ENCODE assay signal across 1 cellular context in the genomic region with DNA sequence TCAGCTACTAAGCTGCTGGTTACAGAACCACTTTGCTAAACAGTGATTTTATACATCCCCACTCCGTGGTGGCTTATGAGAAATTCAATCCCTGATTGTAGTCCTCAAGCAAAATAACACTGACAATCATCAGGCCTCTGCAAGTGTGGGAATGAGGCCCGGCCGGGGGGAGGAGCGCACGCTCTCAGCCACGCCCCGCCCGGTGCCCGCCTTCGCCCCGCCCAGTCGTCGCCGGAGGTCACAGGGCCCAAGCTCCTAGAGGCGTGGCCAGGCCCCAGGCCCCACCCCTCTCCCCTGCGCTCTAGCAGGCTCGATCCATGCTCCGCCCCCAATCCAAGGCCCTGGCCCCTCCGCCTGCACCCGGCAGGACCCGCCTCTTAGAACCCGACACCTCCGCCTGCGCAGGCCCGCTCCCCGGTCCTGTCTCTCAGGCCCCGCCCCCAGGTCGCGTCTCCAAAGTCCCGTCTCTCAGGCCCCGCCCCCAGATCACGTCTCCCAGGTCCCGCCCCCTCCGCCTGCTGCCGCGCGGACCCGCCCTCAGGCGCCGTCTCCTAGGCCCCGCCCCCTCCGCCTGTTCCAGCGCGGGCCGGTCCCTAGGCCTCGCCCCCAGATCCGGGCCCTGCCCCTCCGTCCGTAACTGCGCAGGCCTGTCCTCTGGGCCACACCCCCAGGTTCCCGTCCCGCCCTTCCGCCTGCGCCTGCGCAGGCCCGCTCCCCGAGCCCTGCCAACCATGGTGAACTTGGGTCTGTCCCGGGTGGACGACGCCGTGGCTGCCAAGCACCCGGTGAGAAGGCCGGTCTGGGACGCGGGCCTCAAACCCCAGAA.
TF ChIP-seq lines count a peak whose summit lies in the region.

A gene (plus strand): TSS at position 705 of the 826 bp plus-strand sequence. CDS start 27 bp downstream, at position 732.

TF ChIP-seq in HepG2, 621 proteins besides CTCF, POLR2A, EP300 and RAD21 (continued from another document and continues in another):
- TF ChIP-seq, protein P1, sequence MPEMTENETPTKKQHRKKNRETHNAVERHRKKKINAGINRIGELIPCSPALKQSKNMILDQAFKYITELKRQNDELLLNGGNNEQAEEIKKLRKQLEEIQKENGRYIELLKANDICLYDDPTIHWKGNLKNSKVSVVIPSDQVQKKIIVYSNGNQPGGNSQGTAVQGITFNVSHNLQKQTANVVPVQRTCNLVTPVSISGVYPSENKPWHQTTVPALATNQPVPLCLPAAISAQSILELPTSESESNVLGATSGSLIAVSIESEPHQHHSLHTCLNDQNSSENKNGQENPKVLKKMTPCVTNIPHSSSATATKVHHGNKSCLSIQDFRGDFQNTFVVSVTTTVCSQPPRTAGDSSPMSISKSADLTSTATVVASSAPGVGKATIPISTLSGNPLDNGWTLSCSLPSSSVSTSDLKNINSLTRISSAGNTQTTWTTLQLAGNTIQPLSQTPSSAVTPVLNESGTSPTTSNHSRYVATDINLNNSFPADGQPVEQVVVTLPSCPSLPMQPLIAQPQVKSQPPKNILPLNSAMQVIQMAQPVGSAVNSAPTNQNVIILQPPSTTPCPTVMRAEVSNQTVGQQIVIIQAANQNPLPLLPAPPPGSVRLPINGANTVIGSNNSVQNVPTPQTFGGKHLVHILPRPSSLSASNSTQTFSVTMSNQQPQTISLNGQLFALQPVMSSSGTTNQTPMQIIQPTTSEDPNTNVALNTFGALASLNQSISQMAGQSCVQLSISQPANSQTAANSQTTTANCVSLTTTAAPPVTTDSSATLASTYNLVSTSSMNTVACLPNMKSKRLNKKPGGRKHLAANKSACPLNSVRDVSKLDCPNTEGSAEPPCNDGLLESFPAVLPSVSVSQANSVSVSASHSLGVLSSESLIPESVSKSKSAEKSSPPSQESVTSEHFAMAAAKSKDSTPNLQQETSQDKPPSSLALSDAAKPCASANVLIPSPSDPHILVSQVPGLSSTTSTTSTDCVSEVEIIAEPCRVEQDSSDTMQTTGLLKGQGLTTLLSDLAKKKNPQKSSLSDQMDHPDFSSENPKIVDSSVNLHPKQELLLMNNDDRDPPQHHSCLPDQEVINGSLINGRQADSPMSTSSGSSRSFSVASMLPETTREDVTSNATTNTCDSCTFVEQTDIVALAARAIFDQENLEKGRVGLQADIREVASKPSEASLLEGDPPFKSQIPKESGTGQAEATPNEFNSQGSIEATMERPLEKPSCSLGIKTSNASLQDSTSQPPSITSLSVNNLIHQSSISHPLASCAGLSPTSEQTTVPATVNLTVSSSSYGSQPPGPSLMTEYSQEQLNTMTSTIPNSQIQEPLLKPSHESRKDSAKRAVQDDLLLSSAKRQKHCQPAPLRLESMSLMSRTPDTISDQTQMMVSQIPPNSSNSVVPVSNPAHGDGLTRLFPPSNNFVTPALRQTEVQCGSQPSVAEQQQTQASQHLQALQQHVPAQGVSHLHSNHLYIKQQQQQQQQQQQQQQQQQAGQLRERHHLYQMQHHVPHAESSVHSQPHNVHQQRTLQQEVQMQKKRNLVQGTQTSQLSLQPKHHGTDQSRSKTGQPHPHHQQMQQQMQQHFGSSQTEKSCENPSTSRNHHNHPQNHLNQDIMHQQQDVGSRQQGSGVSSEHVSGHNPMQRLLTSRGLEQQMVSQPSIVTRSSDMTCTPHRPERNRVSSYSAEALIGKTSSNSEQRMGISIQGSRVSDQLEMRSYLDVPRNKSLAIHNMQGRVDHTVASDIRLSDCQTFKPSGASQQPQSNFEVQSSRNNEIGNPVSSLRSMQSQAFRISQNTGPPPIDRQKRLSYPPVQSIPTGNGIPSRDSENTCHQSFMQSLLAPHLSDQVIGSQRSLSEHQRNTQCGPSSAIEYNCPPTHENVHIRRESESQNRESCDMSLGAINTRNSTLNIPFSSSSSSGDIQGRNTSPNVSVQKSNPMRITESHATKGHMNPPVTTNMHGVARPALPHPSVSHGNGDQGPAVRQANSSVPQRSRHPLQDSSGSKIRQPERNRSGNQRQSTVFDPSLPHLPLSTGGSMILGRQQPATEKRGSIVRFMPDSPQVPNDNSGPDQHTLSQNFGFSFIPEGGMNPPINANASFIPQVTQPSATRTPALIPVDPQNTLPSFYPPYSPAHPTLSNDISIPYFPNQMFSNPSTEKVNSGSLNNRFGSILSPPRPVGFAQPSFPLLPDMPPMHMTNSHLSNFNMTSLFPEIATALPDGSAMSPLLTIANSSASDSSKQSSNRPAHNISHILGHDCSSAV (CRISPR knock-in tag; IDR thresholded peaks at IDR 0.05; ENCODE audit: borderline replicate concordance) = no peak
- TF ChIP-seq, protein P2, sequence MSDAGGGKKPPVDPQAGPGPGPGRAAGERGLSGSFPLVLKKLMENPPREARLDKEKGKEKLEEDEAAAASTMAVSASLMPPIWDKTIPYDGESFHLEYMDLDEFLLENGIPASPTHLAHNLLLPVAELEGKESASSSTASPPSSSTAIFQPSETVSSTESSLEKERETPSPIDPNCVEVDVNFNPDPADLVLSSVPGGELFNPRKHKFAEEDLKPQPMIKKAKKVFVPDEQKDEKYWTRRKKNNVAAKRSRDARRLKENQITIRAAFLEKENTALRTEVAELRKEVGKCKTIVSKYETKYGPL (CRISPR knock-in tag; IDR thresholded peaks at IDR 0.05) = no peak
- TF ChIP-seq BRD4 (CRISPR knock-in tag; IDR thresholded peaks at IDR 0.05) (peak; percentile 72; the same call in 1 of the 2 replicates), SNAI1 (CRISPR knock-in tag; IDR thresholded peaks at IDR 0.05; ENCODE audit: borderline replicate concordance) (no peak), ZNF816 (CRISPR knock-in tag; IDR thresholded peaks at IDR 0.05; ENCODE audit: borderline replicate concordance) (peak; percentile 74; the same call in 1 of the 2 replicates), ELF1 (CRISPR knock-in tag; IDR thresholded peaks at IDR 0.05) (peak; percentile 66), RBAK (CRISPR knock-in tag; IDR thresholded peaks at IDR 0.05) (no peak), YEATS4 (CRISPR knock-in tag; IDR thresholded peaks at IDR 0.05; ENCODE audit: borderline replicate concordance) (peak; percentile 44; the same call in 1 of the 2 replicates), MYC (CRISPR knock-in tag; IDR thresholded peaks at IDR 0.05; ENCODE audit: borderline replicate concordance) (peak; percentile 38; the same call in 1 of the 2 replicates), ZNF33A (CRISPR knock-in tag; IDR thresholded peaks at IDR 0.05; ENCODE audit: borderline replicate concordance) (no peak), ZNF441 (CRISPR knock-in tag; IDR thresholded peaks at IDR 0.05; ENCODE audit: borderline replicate concordance) (peak; percentile 24; the same call in 1 of the 2 replicates), MIXL1 (CRISPR knock-in tag; IDR thresholded peaks at IDR 0.05) (peak; percentile 60; the same call in 1 of the 2 replicates), SIN3A (IDR thresholded peaks at IDR 0.05; ENCODE audit: borderline replicate concordance, low read depth, low read length) (peak; percentile 48; the same call in 1 of the 2 replicates), BCL6 (CRISPR knock-in tag; IDR thresholded peaks at IDR 0.05) (0 out of 2 replicates have a peak, but pooled peaks have one; percentile 9), GATA4 (IDR thresholded peaks at IDR 0.05; ENCODE audit: borderline replicate concordance, low read depth) (peak; percentile 31; the same call in 1 of the 2 replicates), PPARG (CRISPR knock-in tag; conservative IDR thresholded peaks at IDR 0.05) (0 out of 2 replicates have a peak, but pooled peaks have one; percentile 24), ASH2L (IDR thresholded peaks at IDR 0.05; ENCODE audit: insufficient read length, low read depth, low read length) (peak; percentile 20), RFXANK (CRISPR knock-in tag; IDR thresholded peaks at IDR 0.05) (no peak), ZFP36L1 (CRISPR knock-in tag; IDR thresholded peaks at IDR 0.05) (0 out of 2 replicates have a peak, but pooled peaks have one; percentile 11), SP2 (CRISPR knock-in tag; IDR thresholded peaks at IDR 0.05) (peak; percentile 0; the same call in 1 of the 2 replicates), IRF2 (CRISPR knock-in tag; IDR thresholded peaks at IDR 0.05) (peak; percentile 34), HNRNPK (IDR thresholded peaks at IDR 0.05; ENCODE audit: low read depth, low read length, poor library complexity, severe bottlenecking) (peak; percentile 39), ZNF530 (CRISPR knock-in tag; IDR thresholded peaks at IDR 0.05; ENCODE audit: low read depth) (no peak), PITX1 (CRISPR knock-in tag; IDR thresholded peaks at IDR 0.05) (peak; percentile 63; the same call in 1 of the 2 replicates), NR2F6 (IDR thresholded peaks at IDR 0.05) (no peak), NR2F6 (CRISPR knock-in tag; IDR thresholded peaks at IDR 0.05) (peak; percentile 33; the same call in 1 of the 2 replicates), KLF16 (CRISPR knock-in tag; IDR thresholded peaks at IDR 0.05) (peak in 1 of 2 experiments; percentile 35; a peak in 2 of 4 replicates)
- TF ChIP-seq, protein P3, sequence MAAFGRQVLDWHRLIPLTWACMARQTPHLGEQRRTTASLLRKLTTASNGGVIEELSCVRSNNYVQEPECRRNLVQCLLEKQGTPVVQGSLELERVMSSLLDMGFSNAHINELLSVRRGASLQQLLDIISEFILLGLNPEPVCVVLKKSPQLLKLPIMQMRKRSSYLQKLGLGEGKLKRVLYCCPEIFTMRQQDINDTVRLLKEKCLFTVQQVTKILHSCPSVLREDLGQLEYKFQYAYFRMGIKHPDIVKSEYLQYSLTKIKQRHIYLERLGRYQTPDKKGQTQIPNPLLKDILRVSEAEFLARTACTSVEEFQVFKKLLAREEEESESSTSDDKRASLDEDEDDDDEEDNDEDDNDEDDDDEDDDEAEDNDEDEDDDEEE (CRISPR knock-in tag; IDR thresholded peaks at IDR 0.05) = 0 out of 2 replicates have a peak, but pooled peaks have one; percentile 20
- TF ChIP-seq, protein P4, sequence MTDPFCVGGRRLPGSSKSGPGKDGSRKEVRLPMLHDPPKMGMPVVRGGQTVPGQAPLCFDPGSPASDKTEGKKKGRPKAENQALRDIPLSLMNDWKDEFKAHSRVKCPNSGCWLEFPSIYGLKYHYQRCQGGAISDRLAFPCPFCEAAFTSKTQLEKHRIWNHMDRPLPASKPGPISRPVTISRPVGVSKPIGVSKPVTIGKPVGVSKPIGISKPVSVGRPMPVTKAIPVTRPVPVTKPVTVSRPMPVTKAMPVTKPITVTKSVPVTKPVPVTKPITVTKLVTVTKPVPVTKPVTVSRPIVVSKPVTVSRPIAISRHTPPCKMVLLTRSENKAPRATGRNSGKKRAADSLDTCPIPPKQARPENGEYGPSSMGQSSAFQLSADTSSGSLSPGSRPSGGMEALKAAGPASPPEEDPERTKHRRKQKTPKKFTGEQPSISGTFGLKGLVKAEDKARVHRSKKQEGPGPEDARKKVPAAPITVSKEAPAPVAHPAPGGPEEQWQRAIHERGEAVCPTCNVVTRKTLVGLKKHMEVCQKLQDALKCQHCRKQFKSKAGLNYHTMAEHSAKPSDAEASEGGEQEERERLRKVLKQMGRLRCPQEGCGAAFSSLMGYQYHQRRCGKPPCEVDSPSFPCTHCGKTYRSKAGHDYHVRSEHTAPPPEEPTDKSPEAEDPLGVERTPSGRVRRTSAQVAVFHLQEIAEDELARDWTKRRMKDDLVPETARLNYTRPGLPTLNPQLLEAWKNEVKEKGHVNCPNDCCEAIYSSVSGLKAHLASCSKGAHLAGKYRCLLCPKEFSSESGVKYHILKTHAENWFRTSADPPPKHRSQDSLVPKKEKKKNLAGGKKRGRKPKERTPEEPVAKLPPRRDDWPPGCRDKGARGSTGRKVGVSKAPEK (CRISPR knock-in tag; IDR thresholded peaks at IDR 0.05; ENCODE audit: borderline replicate concordance) = peak; percentile 63; the same call in 1 of the 2 replicates
- TF ChIP-seq, protein P5, sequence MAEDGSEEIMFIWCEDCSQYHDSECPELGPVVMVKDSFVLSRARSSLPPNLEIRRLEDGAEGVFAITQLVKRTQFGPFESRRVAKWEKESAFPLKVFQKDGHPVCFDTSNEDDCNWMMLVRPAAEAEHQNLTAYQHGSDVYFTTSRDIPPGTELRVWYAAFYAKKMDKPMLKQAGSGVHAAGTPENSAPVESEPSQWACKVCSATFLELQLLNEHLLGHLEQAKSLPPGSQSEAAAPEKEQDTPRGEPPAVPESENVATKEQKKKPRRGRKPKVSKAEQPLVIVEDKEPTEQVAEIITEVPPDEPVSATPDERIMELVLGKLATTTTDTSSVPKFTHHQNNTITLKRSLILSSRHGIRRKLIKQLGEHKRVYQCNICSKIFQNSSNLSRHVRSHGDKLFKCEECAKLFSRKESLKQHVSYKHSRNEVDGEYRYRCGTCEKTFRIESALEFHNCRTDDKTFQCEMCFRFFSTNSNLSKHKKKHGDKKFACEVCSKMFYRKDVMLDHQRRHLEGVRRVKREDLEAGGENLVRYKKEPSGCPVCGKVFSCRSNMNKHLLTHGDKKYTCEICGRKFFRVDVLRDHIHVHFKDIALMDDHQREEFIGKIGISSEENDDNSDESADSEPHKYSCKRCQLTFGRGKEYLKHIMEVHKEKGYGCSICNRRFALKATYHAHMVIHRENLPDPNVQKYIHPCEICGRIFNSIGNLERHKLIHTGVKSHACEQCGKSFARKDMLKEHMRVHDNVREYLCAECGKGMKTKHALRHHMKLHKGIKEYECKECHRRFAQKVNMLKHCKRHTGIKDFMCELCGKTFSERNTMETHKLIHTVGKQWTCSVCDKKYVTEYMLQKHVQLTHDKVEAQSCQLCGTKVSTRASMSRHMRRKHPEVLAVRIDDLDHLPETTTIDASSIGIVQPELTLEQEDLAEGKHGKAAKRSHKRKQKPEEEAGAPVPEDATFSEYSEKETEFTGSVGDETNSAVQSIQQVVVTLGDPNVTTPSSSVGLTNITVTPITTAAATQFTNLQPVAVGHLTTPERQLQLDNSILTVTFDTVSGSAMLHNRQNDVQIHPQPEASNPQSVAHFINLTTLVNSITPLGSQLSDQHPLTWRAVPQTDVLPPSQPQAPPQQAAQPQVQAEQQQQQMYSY (CRISPR knock-in tag; IDR thresholded peaks at IDR 0.05) = 0 out of 2 replicates have a peak, but pooled peaks have one; percentile 12
- TF ChIP-seq, protein P6, sequence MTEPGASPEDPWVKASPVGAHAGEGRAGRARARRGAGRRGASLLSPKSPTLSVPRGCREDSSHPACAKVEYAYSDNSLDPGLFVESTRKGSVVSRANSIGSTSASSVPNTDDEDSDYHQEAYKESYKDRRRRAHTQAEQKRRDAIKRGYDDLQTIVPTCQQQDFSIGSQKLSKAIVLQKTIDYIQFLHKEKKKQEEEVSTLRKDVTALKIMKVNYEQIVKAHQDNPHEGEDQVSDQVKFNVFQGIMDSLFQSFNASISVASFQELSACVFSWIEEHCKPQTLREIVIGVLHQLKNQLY (CRISPR knock-in tag; IDR thresholded peaks at IDR 0.05) = peak; percentile 55; the same call in 1 of the 2 replicates
- TF ChIP-seq, protein P7, sequence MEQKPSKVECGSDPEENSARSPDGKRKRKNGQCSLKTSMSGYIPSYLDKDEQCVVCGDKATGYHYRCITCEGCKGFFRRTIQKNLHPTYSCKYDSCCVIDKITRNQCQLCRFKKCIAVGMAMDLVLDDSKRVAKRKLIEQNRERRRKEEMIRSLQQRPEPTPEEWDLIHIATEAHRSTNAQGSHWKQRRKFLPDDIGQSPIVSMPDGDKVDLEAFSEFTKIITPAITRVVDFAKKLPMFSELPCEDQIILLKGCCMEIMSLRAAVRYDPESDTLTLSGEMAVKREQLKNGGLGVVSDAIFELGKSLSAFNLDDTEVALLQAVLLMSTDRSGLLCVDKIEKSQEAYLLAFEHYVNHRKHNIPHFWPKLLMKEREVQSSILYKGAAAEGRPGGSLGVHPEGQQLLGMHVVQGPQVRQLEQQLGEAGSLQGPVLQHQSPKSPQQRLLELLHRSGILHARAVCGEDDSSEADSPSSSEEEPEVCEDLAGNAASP (CRISPR knock-in tag; IDR thresholded peaks at IDR 0.05; ENCODE audit: borderline replicate concordance) = no peak; the same call in 1 of the 2 replicates
- TF ChIP-seq, protein P8, sequence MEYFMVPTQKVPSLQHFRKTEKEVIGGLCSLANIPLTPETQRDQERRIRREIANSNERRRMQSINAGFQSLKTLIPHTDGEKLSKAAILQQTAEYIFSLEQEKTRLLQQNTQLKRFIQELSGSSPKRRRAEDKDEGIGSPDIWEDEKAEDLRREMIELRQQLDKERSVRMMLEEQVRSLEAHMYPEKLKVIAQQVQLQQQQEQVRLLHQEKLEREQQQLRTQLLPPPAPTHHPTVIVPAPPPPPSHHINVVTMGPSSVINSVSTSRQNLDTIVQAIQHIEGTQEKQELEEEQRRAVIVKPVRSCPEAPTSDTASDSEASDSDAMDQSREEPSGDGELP (IDR thresholded peaks at IDR 0.05; ENCODE audit: borderline replicate concordance, low read depth) = peak; percentile 11; the same call in 1 of the 2 replicates
